In genomic region chr22:50582562-50583293, GRCh38 we compare ENCODE assay signal across 8 cellular contexts. TPM values are rescaled to one million over a fixed set of nuclear protein-coding genes. Genes with fewer than 3 reads are reported as not detected.
DNase-seq lines count a peak whose midpoint lies in the region; ATAC-seq, FAIRE-seq and TF ChIP-seq lines count a peak whose summit lies in the region.

TSS of gene CHKB (minus strand) at chr22:50582849. CDS start at chr22:50582781, 68 bp downstream.

- H3K9me3 Mint-ChIP-seq in activated CD4-positive, alpha-beta memory T cell treated with anti-CD3 and anti-CD28 coated beads for 36 hours: no peaks in the 10 kb centered on the region

- TF ChIP-seq POLR2A in HepG2 (IDR thresholded peaks at IDR 0.05; ENCODE audit: insufficient read depth in 1 of 2, low read depth in 2 of 2, low read length in 2 of 2): peak; percentile 61 to 88

- H3K9ac ChIP-seq in HepG2 (ENCODE audit: insufficient read depth, low read depth, low read length): peak within 1 kb of the TSS; percentile 94

- TF ChIP-seq RAD21 in HepG2 (CRISPR knock-in tag; IDR thresholded peaks at IDR 0.05): peak; percentile 46

- H3K79me2 ChIP-seq in HepG2 (ENCODE audit: insufficient read depth, low read length): no peaks in the 10 kb centered on the region

- no peaks in the 10 kb centered on the region for H3K27me3 Mint-ChIP-seq in activated CD4-positive, alpha-beta memory T cell treated with anti-CD3 and anti-CD28 coated beads for 36 hours

- TF ChIP-seq CTCF in HepG2 (CRISPR knock-in tag; IDR thresholded peaks at IDR 0.05): 0 out of 2 replicates have a peak, but pooled peaks have one; percentile 4

- in situ Hi-C loops in HepG2 (cut with HindIII; ENCODE audit: extremely low pct_ligation_motif_present, low pct_unique_long_range_greater_than_20kb): loop anchor here (5.0 kb wide), 1 partner anchor 115 kb away; no protein-coding TSS in a partner anchor

- H3K9me3 ChIP-seq in HepG2 (ENCODE audit: low read length): no peaks in the 10 kb centered on the region

- peak within 1 kb of the TSS; percentile 87 for H3K27ac Mint-ChIP-seq in activated CD4-positive, alpha-beta memory T cell treated with anti-CD3 and anti-CD28 coated beads for 36 hours

- peak within 1 kb of the TSS; percentile 94 for H3K4me3 Mint-ChIP-seq in activated CD4-positive, alpha-beta memory T cell treated with anti-CD3 and anti-CD28 coated beads for 36 hours

- peak; percentile 99 for DNase-seq in CD1c-positive myeloid dendritic cell (ENCODE audit: extremely low spot score)
- DNase-seq in NCI-H82 treated with DMSO at 0.1 percent for 48 hours (lab: John Stamatoyannopoulos, UW; ENCODE audit: unreplicated experiment): peak; percentile 91
- DNase-seq in activated CD4-positive, alpha-beta memory T cell treated with anti-CD3 and anti-CD28 coated beads for 36 hours: peak; percentile 99
- DNase-seq in dermis microvascular lymphatic vessel endothelial cell (ENCODE audit: low read depth in 2 of 2): peak; percentile 91 to 98
- peak; percentile 95 for DNase-seq in HepG2 (ENCODE audit: low spot score)
- peak; percentile 98 for DNase-seq in stimulated activated CD4-positive, alpha-beta T cell treated with anti-CD3 and anti-CD28 coated beads, Interleukin-4, amount 100 ng/mL, for 1 hour

- intact Hi-C loops in activated CD4-positive, alpha-beta memory T cell treated with anti-CD3 and anti-CD28 coated beads for 36 hours (cut with micrococcal nuclease): loop anchor here (1.0 to 2.0 kb wide), 5 partner anchors 19 to 74 kb away; partner anchors contain the start of genes NCAPH2 and TYMP
- intact Hi-C loops in HepG2 (cut with micrococcal nuclease; ENCODE audit: unreplicated experiment): loop anchor here (1.0 kb wide), 1 partner anchor 40 kb away; no protein-coding TSS in a partner anchor

- peak within 1 kb of the TSS; percentile 70 to 91 (median 87) for H3K4me3 ChIP-seq in HepG2 (replicated peaks in 1 of 3; ENCODE audit: insufficient read depth in 1 of 3, low read depth in 2 of 3, low read length in 3 of 3)

- H3K4me1 ChIP-seq in HepG2 (ENCODE audit: insufficient read depth, low read length): peaks cover 32% of the 10 kb centered on the region

- H3K27ac ChIP-seq in HepG2 (ENCODE audit: extremely low read length, insufficient read depth, low read length): peak within 1 kb of the TSS; percentile 98

- no peaks in the 10 kb centered on the region for H4K20me1 ChIP-seq in HepG2 (ENCODE audit: insufficient read depth, low read length)

- 7% methylated on average over 11 of the region's 90 CpGs for WGBS in HepG2 (ENCODE audit: low lambda C conversion rate)

- peak; percentile 83 for ATAC-seq in GM19438 (IDR thresholded peaks at IDR 0.05; ENCODE audit: low read depth, unreplicated experiment)
- peak; percentile 49 for ATAC-seq in HG03575 (IDR thresholded peaks at IDR 0.05; ENCODE audit: extremely low read depth, insufficient number of reproducible peaks, low FRiP score, unreplicated experiment)
- peak; percentile 96 for ATAC-seq in HepG2

- H2AFZ ChIP-seq in HepG2 (ENCODE audit: low read length): no peak within 1 kb of the TSS

- peaks cover 21% of the 10 kb centered on the region for H3K4me1 Mint-ChIP-seq in activated CD4-positive, alpha-beta memory T cell treated with anti-CD3 and anti-CD28 coated beads for 36 hours (ENCODE audit: low read depth)

- CTCF ChIA-PET in activated CD4-positive, alpha-beta memory T cell treated with anti-CD3 and anti-CD28 coated beads for 36 hours (lab: Charles Lee): interaction anchor here (1.2 to 2.8 kb wide), 7 partner anchors 20 to 109 kb away, joined by 3 to 17 read pairs (median 5); partner anchors contain the start of genes SCO2 and SYCE3
- CTCF ChIA-PET in HepG2 (lab: Yijun Ruan, JAX; ENCODE audit: low intra/inter-chr PET ratio, low total read pairs): interaction anchor here (0.7 kb wide), 1 partner anchor 40 kb away, joined by 3 read pairs; no protein-coding TSS in a partner anchor

- H3K36me3 ChIP-seq in HepG2 (replicated peaks in 1 of 2; ENCODE audit: control insufficient read depth in 1 of 2, insufficient read depth in 2 of 2, low read length in 2 of 2): peaks cover 0 to 3% of the 10 kb centered on the region in 2 experiments; a peak in 2 of 5 replicates

- H3K27me3 ChIP-seq in HepG2 (ENCODE audit: control insufficient read depth in 1 of 2, insufficient read depth in 2 of 2, low read length in 2 of 2): no peaks in the 10 kb centered on the region

- FAIRE-seq in HepG2 (lab: Jason Lieb, UNC): peak; percentile 50

- TF ChIP-seq EP300 in HepG2 (IDR thresholded peaks at IDR 0.05; ENCODE audit: low read depth in 2 of 2, low read length in 2 of 2): no peak
- peak; percentile 51; the same call in 1 of the 2 replicates for TF ChIP-seq EP300 in HepG2 (CRISPR knock-in tag; IDR thresholded peaks at IDR 0.05; ENCODE audit: borderline replicate concordance)

- peak within 1 kb of the TSS; percentile 95 for H3K4me2 ChIP-seq in HepG2 (ENCODE audit: low read depth, low read length)

- POLR2A ChIA-PET in activated CD4-positive, alpha-beta memory T cell treated with anti-CD3 and anti-CD28 coated beads for 36 hours (lab: Charles Lee): interaction anchor here (0.6 to 2.4 kb wide), 11 partner anchors 17 to 74 kb away, joined by 3 to 13 read pairs (median 5); partner anchors contain the start of genes MAPK8IP2, SCO2, SYCE3 and TYMP
- POLR2A ChIA-PET in HepG2 (lab: Yijun Ruan, JAX): interaction anchor here (0.7 to 2.7 kb wide), 19 partner anchors 10 to 289 kb away, joined by 3 to 30 read pairs (median 5); partner anchors contain the start of genes KLHDC7B, LMF2, MIOX and NCAPH2

- peaks cover 5% of the 10 kb centered on the region for H3K36me3 Mint-ChIP-seq in activated CD4-positive, alpha-beta memory T cell treated with anti-CD3 and anti-CD28 coated beads for 36 hours

- no TSS peak for BruUV-seq in HepG2 (replicated peaks; lab: Mats Ljungman, UMichigan)

TF ChIP-seq in HepG2, 621 proteins besides CTCF, POLR2A, EP300 and RAD21 (continues in another document):
- TF ChIP-seq REST (IDR thresholded peaks at IDR 0.05; ENCODE audit: borderline replicate concordance in 1 of 2, low read depth in 1 of 2, low read length in 2 of 2) (peak in 1 of 2 experiments; percentile 15; a peak in 1 of 4 replicates), ZNF790 (CRISPR knock-in tag; IDR thresholded peaks at IDR 0.05; ENCODE audit: borderline replicate concordance) (0 out of 2 replicates have a peak, but pooled peaks have one; percentile 85), ZNF350 (CRISPR knock-in tag; IDR thresholded peaks at IDR 0.05; ENCODE audit: borderline replicate concordance, low read depth) (peak; percentile 56; the same call in 1 of the 2 replicates)

RNA-seq across cellular contexts. Expression of gene CHKB, which starts in this region (rescaled TPM):
- 10 to 100 TPM; 76.2 to 76.3 TPM for total RNA-seq in activated CD4-positive, alpha-beta memory T cell treated with anti-CD3 and anti-CD28 coated beads for 36 hours
- total RNA-seq in dermis microvascular lymphatic vessel endothelial cell (18.0 and 41.3 TPM in 2 replicates), HepG2 (2016; rRNA removed; fragmentation: Illumina TruSeq; extraction: Trizol) (9.9 and 24.5 TPM in 2 replicates)
- total RNA-seq in HepG2 (2016; cell fraction: cytosol; rRNA removed; fragmentation: Illumina TruSeq; extraction: Trizol; ENCODE audit: low read depth): 17.8 and 21.3 TPM in 2 replicates
- total RNA-seq in HepG2 (2016; cell fraction: insoluble cytoplasmic fraction; rRNA removed; fragmentation: Illumina TruSeq; extraction: Trizol): 10.7 and 27.7 TPM in 2 replicates
- 16.6 and 17.3 TPM in 2 replicates for total RNA-seq in HepG2 (2016; cell fraction: membrane; rRNA removed; fragmentation: Illumina TruSeq; extraction: Trizol)
- 27.3 and 33.6 TPM in 2 replicates for total RNA-seq in HepG2 (2016; cell fraction: nucleus; rRNA removed; fragmentation: Illumina TruSeq; extraction: Trizol)
- 42.7 and 43.1 TPM in 2 replicates for polyA plus RNA-seq in HepG2 (2011; rRNA removed)
- polyA plus RNA-seq in HepG2 (2011; cell fraction: cytosol; rRNA removed): 11.7 and 13.0 TPM in 2 replicates
- polyA plus RNA-seq in HepG2 (2011; cell fraction: nucleus; rRNA removed): 163 and 176 TPM in 2 replicates
- polyA plus RNA-seq in HepG2 (2012): 20.9 and 22.0 TPM in 2 replicates
- 10.7 and 12.5 TPM in 2 replicates for polyA plus RNA-seq in HepG2 (2016; cell fraction: cytosol; fragmentation: Illumina TruSeq; extraction: Trizol; ENCODE audit: low read depth)
- polyA plus RNA-seq in HepG2 (2016; cell fraction: insoluble cytoplasmic fraction; fragmentation: Illumina TruSeq; extraction: Trizol; ENCODE audit: low read depth): 10.1 and 10.6 TPM in 2 replicates
- 12.3 and 13.1 TPM in 2 replicates for polyA plus RNA-seq in HepG2 (2016; cell fraction: membrane; fragmentation: Illumina TruSeq; extraction: Trizol; ENCODE audit: low read depth)
- 91.8 and 97.4 TPM in 2 replicates for polyA plus RNA-seq in HepG2 (2016; cell fraction: nucleus; fragmentation: Illumina TruSeq; extraction: Trizol; ENCODE audit: insufficient read depth, low read depth)
- polyA minus RNA-seq in HepG2 (2011; rRNA and poly(A)+ RNA removed; ENCODE audit: low replicate concordance): 12.9 and 13.6 TPM in 2 replicates
- polyA minus RNA-seq in HepG2 (2011; cell fraction: cytosol; rRNA and poly(A)+ RNA removed): 3.1 TPM in 2 replicates
- polyA minus RNA-seq in HepG2 (2011; cell fraction: nucleus; rRNA and poly(A)+ RNA removed): 20.0 and 26.5 TPM in 2 replicates

Comparison
In these comparisons a context has a peak if more than half of its experiments do, and no peak if none do; other contexts are left out.
1. Peak in every context shown above with its lines: DNase-seq, ATAC-seq, H3K4me3 ChIP-seq and H3K27ac ChIP-seq.